10 cellular contexts compared by ENCODE assay signal in the genomic region with DNA sequence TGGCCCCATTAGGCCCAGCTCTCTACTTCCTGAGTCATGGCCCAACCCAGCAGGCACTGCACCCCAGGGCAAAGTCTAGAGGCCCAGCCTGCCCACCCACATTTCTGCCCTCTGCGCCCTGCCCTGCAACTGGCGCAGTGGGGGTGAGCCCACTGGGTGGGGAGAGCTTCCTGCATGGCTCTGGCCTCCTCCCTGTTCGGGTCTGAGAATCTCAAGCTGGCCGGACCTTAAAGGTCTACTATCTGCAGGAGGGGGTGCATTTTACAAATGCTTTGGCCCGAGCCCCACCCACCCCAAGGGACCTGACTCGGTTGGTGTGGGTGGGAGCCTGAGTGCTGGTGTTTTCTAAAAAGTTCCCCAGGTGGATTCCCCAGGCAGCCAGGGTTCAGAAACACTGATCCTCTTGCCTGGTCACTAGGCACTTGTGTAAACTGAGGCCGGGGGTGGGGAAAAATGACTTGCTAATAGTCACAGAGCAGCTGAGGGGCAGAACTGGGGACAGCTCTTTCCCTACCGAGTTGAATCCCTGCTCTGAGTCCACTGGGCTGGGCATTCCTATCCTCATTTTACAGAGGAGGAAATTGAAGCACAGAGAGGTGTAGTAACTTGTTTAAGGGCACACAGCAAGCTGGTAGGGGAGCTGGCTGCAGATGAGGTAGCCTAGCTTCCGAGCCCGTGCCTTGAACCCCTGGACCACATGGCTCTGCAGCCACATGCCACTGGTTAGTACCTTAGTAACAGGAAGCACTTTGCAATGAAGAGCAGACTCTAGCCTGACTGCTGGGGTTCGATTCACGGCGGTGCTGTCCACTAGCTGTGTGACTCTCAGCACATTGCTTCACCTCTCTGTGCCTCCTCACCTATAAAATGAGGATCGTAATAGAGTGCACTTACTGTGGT. TPM values are rescaled to one million over a fixed set of nuclear protein-coding genes. Genes with fewer than 3 reads are reported as not detected.
DNase-seq lines count a peak whose midpoint lies in the region; ATAC-seq, FAIRE-seq and TF ChIP-seq lines count a peak whose summit lies in the region.
"Had no signal": no experiment of that assay in that cellular context is flagged by ENCODE, and none has a peak within 500 bp of the region (broad histone marks: within the 10 kb centered on the region; RNA-seq: fewer than 3 reads in every experiment).

No MANE protein-coding gene starts in this region.

- H3K27ac ChIP-seq in K562 (ENCODE audit: extremely low read depth, low read depth, low read length) (no peak overlapping the region), upper lobe of left lung (peak overlapping the region; percentile 27 to 83 (median 60)), GM23338 (ENCODE audit: low read depth) (no peak overlapping the region)

- H3K79me2 ChIP-seq in K562 (ENCODE audit: control insufficient read depth, insufficient read depth, low read length), result no peaks in the 10 kb centered on the region
- H3K79me2 ChIP-seq in GM23338 (replicated peaks; ENCODE audit: insufficient read depth), result no peaks in the 10 kb centered on the region

- H3K4me3 Mint-ChIP-seq in GM23338, result no peak overlapping the region
- H3K4me3 Mint-ChIP-seq: CD14-positive monocyte; natural killer cell treated with Interleukin-12 subunit alpha and Interleukin-12 subunit beta and Interleukin-15 and Interleukin-18, amount 100 ng/mL, for 72 hours had no signal

- no peaks in the 10 kb centered on the region for H3K9me3 Mint-ChIP-seq in GM23338
- H3K9me3 Mint-ChIP-seq: CD14-positive monocyte; natural killer cell treated with Interleukin-12 subunit alpha and Interleukin-12 subunit beta and Interleukin-15 and Interleukin-18, amount 100 ng/mL, for 72 hours had no signal

- peaks cover 4% of the 10 kb centered on the region for H3K27me3 Mint-ChIP-seq in GM23338 (ENCODE audit: insufficient read depth, low read depth, poor library complexity)
- H3K27me3 Mint-ChIP-seq: natural killer cell treated with Interleukin-12 subunit alpha and Interleukin-12 subunit beta and Interleukin-15 and Interleukin-18, amount 100 ng/mL, for 72 hours had no signal

- H3K27ac Mint-ChIP-seq in GM23338, result no peak overlapping the region

- H3K36me3 Mint-ChIP-seq in GM23338 (ENCODE audit: low read depth), result no peaks in the 10 kb centered on the region
- H3K36me3 Mint-ChIP-seq: natural killer cell treated with Interleukin-12 subunit alpha and Interleukin-12 subunit beta and Interleukin-15 and Interleukin-18, amount 100 ng/mL, for 72 hours had no signal

- ATAC-seq in Right ventricle myocardium superior (ENCODE audit: poor library complexity), result peak; percentile 18
- peak; percentile 41 for ATAC-seq in HG03066 (IDR thresholded peaks at IDR 0.05; ENCODE audit: low read depth, unreplicated experiment)
- no peak for ATAC-seq in K562
- ATAC-seq in upper lobe of left lung (ENCODE audit: low FRiP score in 2 of 2), result no peak
- no peak for ATAC-seq in GM23338

- H2AFZ ChIP-seq in K562 (ENCODE audit: low read depth, low read length) (no peak overlapping the region), GM23338 (no peak overlapping the region)

- H3K27me3 ChIP-seq in K562 (ENCODE audit: control insufficient read depth in 2 of 2, insufficient read depth in 2 of 2, low read length in 2 of 2), result peaks cover 0 to 7% of the 10 kb centered on the region in 2 experiments; a peak in 2 of 5 replicates
- H3K27me3 ChIP-seq in upper lobe of left lung, result no peaks in the 10 kb centered on the region
- H3K27me3 ChIP-seq in GM23338 (ENCODE audit: insufficient read depth), result no peaks in the 10 kb centered on the region

- peaks cover 16% of the 10 kb centered on the region for H3K4me1 Mint-ChIP-seq in GM23338

- H3K9me1 ChIP-seq in K562 (ENCODE audit: control insufficient read depth, insufficient read depth, low read length), result no peaks in the 10 kb centered on the region

- no peak overlapping the region for H3K9ac ChIP-seq in K562 (ENCODE audit: insufficient read depth in 1 of 2, low read depth in 2 of 2, low read length in 2 of 2)

- DNase-seq in Right ventricle myocardium superior (no peak), cardiac septum (ENCODE audit: low spot score) (no peak), K562 (ENCODE audit: extremely low read depth in 1 of 4, low spot score in 3 of 4) (no peak), upper lobe of left lung (no peak), iPS-NIHi11 (ENCODE audit: low spot score) (no peak), GM23338 (ENCODE audit: low spot score) (no peak), HuH-7.5 (ENCODE audit: low spot score) (no peak)

- H3F3A ChIP-seq in GM23338 (replicated peaks; ENCODE audit: low read depth), result no peaks in the 10 kb centered on the region

- TF ChIP-seq CTCF in K562 (IDR thresholded peaks at IDR 0.05 in 2 of 3, conservative IDR thresholded peaks at IDR 0.05 in 1 of 3; ENCODE audit: insufficient read depth in 2 of 3, low read depth in 1 of 3, low read length in 3 of 3) (no peak), upper lobe of left lung (IDR thresholded peaks at IDR 0.05) (no peak), GM23338 (conservative IDR thresholded peaks at IDR 0.05; ENCODE audit: low read depth in 2 of 2) (no peak)

- H3K4me1 ChIP-seq in K562 (replicated peaks in 1 of 2; ENCODE audit: control insufficient read depth in 2 of 2, insufficient read depth in 2 of 2, low read length in 2 of 2) (peaks cover 2 to 9% of the 10 kb centered on the region in 2 experiments; a peak in 3 of 5 replicates), upper lobe of left lung (peaks cover 50 to 59% (median 54%) of the 10 kb centered on the region in 4 donors), GM23338 (ENCODE audit: insufficient read depth) (no peaks in the 10 kb centered on the region)

- BruUV-seq in K562 (replicated peaks; lab: Mats Ljungman, UMichigan), result no TSS peak

- no peaks in the 10 kb centered on the region for H3K9me3 ChIP-seq in K562 (replicated peaks; ENCODE audit: control insufficient read depth, insufficient read depth, low read depth, low read length)
- H3K9me3 ChIP-seq in upper lobe of left lung, result no peaks in the 10 kb centered on the region

- intact Hi-C loops in Right ventricle myocardium superior (cut with DNase I), result no loop called here
- intact Hi-C loops in cardiac septum (cut with DNase I), result no loop called here
- intact Hi-C loops in K562 (cut with micrococcal nuclease), result no loop called here

- TF ChIP-seq RAD21 in K562 (CRISPR knock-in tag; conservative IDR thresholded peaks at IDR 0.05 in 1 of 2, IDR thresholded peaks at IDR 0.05 in 1 of 2), result no peak

- POLR2A ChIA-PET in K562 (lab: Yijun Ruan, JAX), result interaction anchor here (1.0 kb wide), 1 partner anchor 9 kb away, joined by 3 read pairs; no protein-coding TSS in a partner anchor

- CTCF ChIA-PET in K562 (lab: Yijun Ruan, JAX; ENCODE audit: low intra/inter-chr PET ratio), result no interaction called here

- no peak for FAIRE-seq in K562 (lab: Jason Lieb, UNC)

- H3K4me2 ChIP-seq in K562 (ENCODE audit: insufficient read depth, low read length), result no peak overlapping the region
- no peak overlapping the region for H3K4me2 ChIP-seq in GM23338

- H3K36me3 ChIP-seq in K562 (ENCODE audit: control insufficient read depth, insufficient read depth, low read length), result no peaks in the 10 kb centered on the region
- peaks cover 6 to 52% (median 24%) of the 10 kb centered on the region in 4 donors for H3K36me3 ChIP-seq in upper lobe of left lung
- no peaks in the 10 kb centered on the region for H3K36me3 ChIP-seq in GM23338 (ENCODE audit: insufficient read depth)

- no peak for TF ChIP-seq POLR2A in K562 (conservative IDR thresholded peaks at IDR 0.05)
- TF ChIP-seq POLR2A in upper lobe of left lung (IDR thresholded peaks at IDR 0.05), result no peak

- no peaks in the 10 kb centered on the region for H3K9me2 ChIP-seq in GM23338 (ENCODE audit: insufficient read depth)

- H3K4me3 ChIP-seq in K562 (no peak overlapping the region), upper lobe of left lung (no peak overlapping the region), GM23338 (no peak overlapping the region)

- TF ChIP-seq EP300 in K562 (IDR thresholded peaks at IDR 0.05; ENCODE audit: low read length) (no peak), upper lobe of left lung (IDR thresholded peaks at IDR 0.05) (no peak)

- no peaks in the 10 kb centered on the region; the same call in 1 of the 2 replicates for H4K20me1 ChIP-seq in K562 (replicated peaks; ENCODE audit: control insufficient read depth, insufficient read depth, low read length)
- no peaks in the 10 kb centered on the region for H4K20me1 ChIP-seq in GM23338 (replicated peaks; ENCODE audit: insufficient read depth)

- 38% methylated on average over 13 of the region's 14 CpGs for WGBS in K562 (ENCODE audit: insufficient coverage, low coverage, missing lambda C conversion rate)
- 75 to 92% methylated on average over 6 to 13 of the region's 14 CpGs for WGBS in upper lobe of left lung, 2 donors

- in situ Hi-C loops in K562 (cut with MboI), result no loop called here

TF ChIP-seq in K562, 482 proteins besides CTCF, POLR2A, EP300 and RAD21 (continues in another document):
- no peak for TF ChIP-seq ATF1 (CRISPR knock-in tag; IDR thresholded peaks at IDR 0.05)
- TF ChIP-seq ATF1 (tag; IDR thresholded peaks at IDR 0.05), result no peak

RNA-seq across cellular contexts. Expression of a gene that starts 36.3 kb away (rescaled TPM):
- total RNA-seq in Right ventricle myocardium superior (54.6 TPM), cardiac septum (27.9 TPM), K562 (2014; rRNA removed) (3.9 and 4.7 TPM in 2 replicates), K562 (2014; rRNA removed; fragmentation: Illumina TruSeq; extraction: Trizol) (1.3 and 2.0 TPM in 2 replicates), K562 (2015; rRNA removed; fragmentation: Illumina TruSeq; extraction: Trizol) (4.4 and 4.5 TPM in 2 replicates), K562 (2021) (8.2 and 9.4 TPM in 2 replicates), upper lobe of left lung (100 to 1,000 TPM in 2 of 6 donors, 10 to 100 TPM in 4; 29.8 to 148 (median 69.9) TPM)
- total RNA-seq in K562 (2011; cell fraction: chromatin; rRNA removed; ENCODE audit: low replicate concordance), result 3.5 and 6.3 TPM in 2 replicates
- 5.3 and 8.8 TPM in 2 replicates for total RNA-seq in K562 (2011; cell fraction: nucleolus; rRNA removed)
- 4.4 and 6.4 TPM in 2 replicates for total RNA-seq in K562 (2011; cell fraction: nucleoplasm; rRNA removed)
- polyA plus RNA-seq in K562 (2011; rRNA removed) (2.8 and 5.9 TPM in 2 replicates), K562 (2014; fragmentation: Illumina TruSeq; extraction: Trizol) (3.0 and 3.7 TPM in 2 replicates), K562 (2014; fragmentation: Nextera tagmentation; extraction: Ambion mirVana) (under 1 TPM; 0.27 to 0.30 TPM), K562 (2014; rRNA removed) (4.6 and 5.8 TPM in 2 replicates), GM23338 (2016; fragmentation: Nextera tagmentation; extraction: Ambion mirVana) (4.4 and 5.5 TPM in 2 replicates)
- 5.3 and 7.6 TPM in 2 replicates for polyA plus RNA-seq in K562 (2011; cell fraction: cytosol; rRNA removed)
- polyA plus RNA-seq in K562 (2011; cell fraction: nucleus; rRNA removed), result 1.1 and 2.4 TPM in 2 replicates
- polyA plus RNA-seq in K562 (2012), result 9.2 and 23.4 TPM in 2 replicates
- polyA minus RNA-seq in K562 (2011; rRNA and poly(A)+ RNA removed), result 1.8 and 3.5 TPM in 2 replicates
- 2.4 and 4.0 TPM in 2 replicates for polyA minus RNA-seq in K562 (2011; cell fraction: cytosol; rRNA and poly(A)+ RNA removed)
- 2.3 and 3.4 TPM in 2 replicates for polyA minus RNA-seq in K562 (2011; cell fraction: nucleus; rRNA and poly(A)+ RNA removed)
- total RNA-seq in GM23338 (2014; rRNA removed; shearing (Covaris generic)), result 4.9 and 9.6 TPM in 2 replicates

Comparison
In these comparisons a context has a peak if more than half of its experiments do, and no peak if none do; other contexts are left out.
1. ATAC-seq: peak in Right ventricle myocardium superior (single experiment) and HG03066 (single experiment); none in K562 (single experiment), upper lobe of left lung (0 of 2) and GM23338 (single experiment).
2. H3K27ac ChIP-seq: peak in upper lobe of left lung (4 of 4); none in K562 (single experiment) and GM23338 (single experiment).